ENCODE assay signal across 28 cellular contexts in the genomic region with DNA sequence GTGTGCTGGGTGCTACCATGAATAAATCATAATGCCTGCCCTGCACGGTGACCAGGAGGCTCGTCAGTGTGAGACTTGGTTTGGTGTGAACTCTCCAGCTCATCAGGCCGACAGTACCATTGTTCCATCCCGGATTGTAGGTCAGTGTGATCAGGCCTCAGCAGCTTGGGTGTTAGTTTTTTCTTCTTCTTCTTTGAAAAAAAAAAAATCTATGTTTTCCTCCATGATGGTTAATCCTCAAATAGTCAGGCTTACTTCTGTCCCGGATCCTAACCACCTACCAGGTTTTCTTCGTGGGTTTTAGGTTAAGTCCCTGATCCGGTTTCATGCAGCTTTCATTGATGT. TPM values are rescaled to one million over a fixed set of nuclear protein-coding genes. Genes with fewer than 3 reads are reported as not detected.
DNase-seq lines count a peak whose midpoint lies in the region; ATAC-seq and TF ChIP-seq lines count a peak whose summit lies in the region.
"Had no signal": no experiment of that assay in that cellular context is flagged by ENCODE, and none has a peak within 500 bp of the region (broad histone marks: within the 10 kb centered on the region; RNA-seq: fewer than 3 reads in every experiment).

No MANE protein-coding gene starts in this region.

- peaks cover 21% of the 10 kb centered on the region for H3K4me1 ChIP-seq in neural progenitor cell
- H3K4me1 ChIP-seq: adrenal gland, lower lobe of right lung, Peyer's patch had no signal

- peak overlapping the region; percentile 50 for H3K4me2 ChIP-seq in neural progenitor cell
- H3K4me2 ChIP-seq: hepatocyte had no signal

- H4K20me1 ChIP-seq in neural progenitor cell (ENCODE audit: low read depth): no peaks in the 10 kb centered on the region

- peak overlapping the region; percentile 3; the same call in 1 of the 2 replicates for H3K4me3 ChIP-seq in GM12865 (ENCODE audit: low read depth, low read length)
- peak overlapping the region; percentile 38 for H3K4me3 ChIP-seq in SK-N-MC
- no peak overlapping the region for H3K4me3 ChIP-seq in neural progenitor cell
- H3K4me3 ChIP-seq: adrenal gland, hepatocyte, K562, lower lobe of right lung, Peyer's patch, thoracic aorta had no signal

- H3K79me2 ChIP-seq in neural progenitor cell (ENCODE audit: low read depth): no peaks in the 10 kb centered on the region
- H3K79me2 ChIP-seq: hepatocyte had no signal

- DNase-seq in GM12865 (ENCODE audit: low read depth): no peak
- no peak for DNase-seq in SK-N-MC (ENCODE audit: low read depth, low spot score)
- no peak for DNase-seq in neural progenitor cell (ENCODE audit: low spot score)
- no peak for DNase-seq in stimulated activated CD8-positive, alpha-beta memory T cell treated with anti-CD3 and anti-CD28 coated beads, Interleukin-4, amount 100 ng/mL, for 48 hours
- DNase-seq in iPS-NIHi11 (ENCODE audit: low spot score): no peak
- DNase-seq in GM20000 (ENCODE audit: low spot score): no peak
- DNase-seq: ACHN; activated CD4-positive, alpha-beta T cell treated with anti-CD3 and anti-CD28 coated beads, Interleukin-2, amount 50 U/mL, for 48 hours; activated gamma-delta T cell treated with Interleukin-2 at 50 U/mL for 16 hours; adrenal gland; foreskin fibroblast; HCEC 1CT; lower lobe of right lung; NCI-H187; NCI-H226; Peyer's patch; right cardiac atrium; T-helper 17 cell had no signal

- H3K9ac ChIP-seq in SK-N-MC (ENCODE audit: insufficient read length): peak overlapping the region; percentile 40
- no peak overlapping the region for H3K9ac ChIP-seq in neural progenitor cell

- peaks cover 41% of the 10 kb centered on the region for H3K9me3 Mint-ChIP-seq in neural progenitor cell

- peaks cover 13% of the 10 kb centered on the region for H3F3A ChIP-seq in neural progenitor cell (ENCODE audit: low read depth)

- peak overlapping the region; percentile 89 for H3K27ac Mint-ChIP-seq in neural progenitor cell
- H3K27ac Mint-ChIP-seq: T-helper 17 cell had no signal

- H3K9me3 ChIP-seq in SK-N-MC (ENCODE audit: low read depth, low read length): peaks cover 2% of the 10 kb centered on the region; the same call in 1 of the 2 replicates
- H3K9me3 ChIP-seq in neural progenitor cell (ENCODE audit: low read depth): no peaks in the 10 kb centered on the region
- H3K9me3 ChIP-seq: adrenal gland, lower lobe of right lung, Peyer's patch, thoracic aorta had no signal

- peak overlapping the region; percentile 96 for H3K27ac ChIP-seq in SK-N-MC
- no peak overlapping the region for H3K27ac ChIP-seq in neural progenitor cell
- H3K27ac ChIP-seq: adrenal gland, hepatocyte, lower lobe of right lung, Peyer's patch, thoracic aorta, VCaP had no signal

- no peak overlapping the region for H2AFZ ChIP-seq in neural progenitor cell (replicated peaks)
- H2AFZ ChIP-seq: hepatocyte had no signal

- H3K36me3 ChIP-seq in SK-N-MC (ENCODE audit: insufficient read depth, low read length): no peaks in the 10 kb centered on the region
- no peaks in the 10 kb centered on the region for H3K36me3 ChIP-seq in neural progenitor cell
- H3K36me3 ChIP-seq: adrenal gland, lower lobe of right lung, Peyer's patch, thoracic aorta had no signal

- H3K4me3 Mint-ChIP-seq in neural progenitor cell: no peak overlapping the region
- H3K4me3 Mint-ChIP-seq: T-helper 17 cell had no signal

- ATAC-seq in HG02885 (IDR thresholded peaks at IDR 0.05; ENCODE audit: poor library complexity, unreplicated experiment): peak; percentile 6
- ATAC-seq in HG03565 (IDR thresholded peaks at IDR 0.05; ENCODE audit: unreplicated experiment): no peak
- ATAC-seq: K562, lower lobe of right lung, right cardiac atrium, T-helper 17 cell had no signal

- peaks cover 4% of the 10 kb centered on the region for H3K36me3 Mint-ChIP-seq in neural progenitor cell

- H3K27me3 ChIP-seq in neural progenitor cell: no peaks in the 10 kb centered on the region
- H3K27me3 ChIP-seq: adrenal gland, Peyer's patch had no signal

- peaks cover 13% of the 10 kb centered on the region for H3K27me3 Mint-ChIP-seq in neural progenitor cell (ENCODE audit: insufficient read depth, low read depth)

- TF ChIP-seq CTCF in GM12865 (IDR thresholded peaks at IDR 0.05; ENCODE audit: insufficient read depth, low read depth, low read length, missing control alignments): no peak
- no peak for TF ChIP-seq CTCF in neural progenitor cell (IDR thresholded peaks at IDR 0.05)
- no peak for TF ChIP-seq CTCF in GM20000 (IDR thresholded peaks at IDR 0.05; ENCODE audit: extremely low read depth, missing control alignments)

- peaks cover 50% of the 10 kb centered on the region for H3K4me1 Mint-ChIP-seq in neural progenitor cell
- H3K4me1 Mint-ChIP-seq: T-helper 17 cell had no signal

RNA-seq across cellular contexts. Expression of gene AMER2, which starts 8.3 kb away (rescaled TPM):
- total RNA-seq in neural progenitor cell (ENCODE audit: low replicate concordance): 0.12 TPM in 1 of 2 replicates, not detected in the other
- total RNA-seq: dermis microvascular lymphatic vessel endothelial cell, G401, K562, lower lobe of right lung, osteoblast, Peyer's patch, right cardiac atrium, SK-MEL-5, T-helper 17 cell, thoracic aorta had no signal
